11 cellular contexts compared by ENCODE assay signal in the genomic region with DNA sequence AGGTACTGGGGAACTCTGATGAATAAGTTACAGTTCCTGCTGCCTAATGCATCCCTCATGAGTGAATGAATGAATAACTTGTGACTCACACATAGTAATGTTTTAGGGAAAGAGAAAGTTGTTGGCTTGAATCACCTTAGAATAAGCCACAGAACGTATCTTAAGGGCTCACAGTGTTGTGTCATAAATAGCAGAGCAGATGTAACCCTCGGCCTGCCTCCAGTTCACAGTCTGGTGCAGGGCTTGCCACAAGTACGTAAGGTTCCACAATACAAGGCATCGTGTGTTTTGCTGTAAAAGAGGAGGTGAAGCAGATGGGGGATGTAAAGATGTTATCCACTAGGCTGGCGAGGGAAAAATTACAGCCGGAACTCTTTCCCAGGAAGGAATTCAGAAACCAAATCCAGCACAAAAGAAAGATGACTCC.
A peak's percentile ranks its signal among the peaks of the same experiment; 100 is the strongest.
DNase-seq lines count a peak whose midpoint lies in the region; ATAC-seq and TF ChIP-seq lines count a peak whose summit lies in the region.
"Had no signal": no experiment of that assay in that cellular context is flagged by ENCODE, and none has a peak within 500 bp of the region (broad histone marks: within the 10 kb centered on the region; RNA-seq: fewer than 3 reads in every experiment).

No MANE protein-coding gene starts in this region.

- peaks cover 20% of the 10 kb centered on the region for H3K4me1 Mint-ChIP-seq in MCF 10A (ENCODE audit: insufficient read depth, unreplicated experiment)

- H3K79me2 ChIP-seq in MM.1S (ENCODE audit: low read length) = no peaks in the 10 kb centered on the region

- H3K4me3 ChIP-seq in breast epithelium = no peak overlapping the region
- peak overlapping the region; percentile 64 for H3K4me3 ChIP-seq in thoracic aorta
- no peak overlapping the region for H3K4me3 ChIP-seq in MM.1S (ENCODE audit: low read length)
- H3K4me3 ChIP-seq in Peyer's patch = no peak overlapping the region
- H3K4me3 ChIP-seq: cardiac muscle cell, upper lobe of left lung had no signal

- H3K9ac ChIP-seq in MM.1S (ENCODE audit: low read length) = no peak overlapping the region

- no peaks in the 10 kb centered on the region for H3K36me3 ChIP-seq in breast epithelium
- H3K36me3 ChIP-seq in thoracic aorta = no peaks in the 10 kb centered on the region
- H3K36me3 ChIP-seq in MM.1S (replicated peaks; ENCODE audit: insufficient read depth, low read length) = no peaks in the 10 kb centered on the region
- H3K36me3 ChIP-seq in Peyer's patch = no peaks in the 10 kb centered on the region
- H3K36me3 ChIP-seq: cardiac muscle cell, upper lobe of left lung had no signal

- H3K27me3 ChIP-seq in breast epithelium = no peaks in the 10 kb centered on the region
- H3K27me3 ChIP-seq in thoracic aorta (replicated peaks; ENCODE audit: insufficient read depth) = no peaks in the 10 kb centered on the region
- H3K27me3 ChIP-seq in MM.1S (replicated peaks; ENCODE audit: insufficient read depth, low read length) = no peaks in the 10 kb centered on the region
- no peaks in the 10 kb centered on the region for H3K27me3 ChIP-seq in Peyer's patch
- H3K27me3 ChIP-seq: cardiac muscle cell, upper lobe of left lung had no signal

- peak overlapping the region; percentile 28 for H3K27ac Mint-ChIP-seq in MCF 10A (ENCODE audit: low read depth, unreplicated experiment)

- DNase-seq in MCF 10A (ENCODE audit: unreplicated experiment) = peak; percentile 90
- DNase-seq in breast epithelium (ENCODE audit: low spot score in 2 of 2) = no peak
- DNase-seq in RWPE1 (ENCODE audit: low spot score) = peak; percentile 78
- DNase-seq in glomerular endothelial cell (ENCODE audit: extremely low read depth, low read depth, low spot score) = peak; percentile 62
- no peak for DNase-seq in thoracic aorta (ENCODE audit: low spot score)
- DNase-seq in MM.1S = no peak
- no peak for DNase-seq in Peyer's patch
- DNase-seq: upper lobe of left lung had no signal

- H3K4me2 ChIP-seq in MM.1S (ENCODE audit: low read depth, low read length) = no peak overlapping the region

- no peaks in the 10 kb centered on the region for H3K36me3 Mint-ChIP-seq in MCF 10A (ENCODE audit: insufficient read depth, unreplicated experiment)

- BruUV-seq in MCF 10A (replicated peaks; lab: Mats Ljungman, UMichigan) = no TSS peak

- POLR2A ChIA-PET in MCF 10A (lab: Yijun Ruan, JAX) = interaction anchor here (1.2 kb wide), 1 partner anchor 22 kb away, joined by 3 read pairs; no protein-coding TSS in a partner anchor
- POLR2A ChIA-PET in RWPE1 (lab: Yijun Ruan, JAX; ENCODE audit: low non-redundant PET) = no interaction called here

- H3K27me3 Mint-ChIP-seq in MCF 10A (ENCODE audit: insufficient read depth, unreplicated experiment) = no peaks in the 10 kb centered on the region

- no peaks in the 10 kb centered on the region for H3F3A ChIP-seq in MM.1S (ENCODE audit: insufficient read depth, low read length)

- no peak overlapping the region for H2AFZ ChIP-seq in MM.1S (ENCODE audit: low read length)

- no peaks in the 10 kb centered on the region for H3K4me1 ChIP-seq in breast epithelium
- H3K4me1 ChIP-seq in thoracic aorta (ENCODE audit: control insufficient read depth in 1 of 2, low read depth in 2 of 2) = no peaks in the 10 kb centered on the region
- H3K4me1 ChIP-seq in MM.1S (ENCODE audit: low read length) = no peaks in the 10 kb centered on the region
- H3K4me1 ChIP-seq in Peyer's patch = no peaks in the 10 kb centered on the region
- H3K4me1 ChIP-seq: upper lobe of left lung had no signal

- CTCF ChIA-PET in MCF 10A (lab: Yijun Ruan, JAX) = no interaction called here
- CTCF ChIA-PET in RWPE1 (lab: Yijun Ruan, JAX) = no interaction called here

- H3K9me2 ChIP-seq in MM.1S (replicated peaks; ENCODE audit: insufficient read depth, low read length) = no peaks in the 10 kb centered on the region

- H4K20me1 ChIP-seq in MM.1S (ENCODE audit: insufficient read depth, low read length) = no peaks in the 10 kb centered on the region

- ATAC-seq in thoracic aorta (ENCODE audit: insufficient number of reproducible peaks, low FRiP score, low read depth) (peak; percentile 73), HG02588 (IDR thresholded peaks at IDR 0.05; ENCODE audit: unreplicated experiment) (no peak)

- intact Hi-C loops in MCF 10A (cut with micrococcal nuclease) = no loop called here
- intact Hi-C loops in breast epithelium (cut with DNase I; ENCODE audit: low total_unique reads) = no loop called here

- H3K4me3 Mint-ChIP-seq in MCF 10A (ENCODE audit: unreplicated experiment) = peak overlapping the region; percentile 53
- H3K4me3 Mint-ChIP-seq: neural crest cell had no signal

- TF ChIP-seq CTCF in MCF 10A (IDR thresholded peaks at IDR 0.05; ENCODE audit: unreplicated experiment) (no peak), breast epithelium (IDR thresholded peaks at IDR 0.05) (no peak), RWPE1 (conservative IDR thresholded peaks at IDR 0.05; ENCODE audit: low read depth) (no peak), thoracic aorta (IDR thresholded peaks at IDR 0.05) (no peak), MM.1S (IDR thresholded peaks at IDR 0.05; ENCODE audit: low read length) (no peak), Peyer's patch (IDR thresholded peaks at IDR 0.05) (no peak)

- no peak for TF ChIP-seq POLR2A in breast epithelium (IDR thresholded peaks at IDR 0.05)
- TF ChIP-seq POLR2A in Peyer's patch (IDR thresholded peaks at IDR 0.05) = no peak

- no peaks in the 10 kb centered on the region for H3K9me3 ChIP-seq in breast epithelium
- no peaks in the 10 kb centered on the region for H3K9me3 ChIP-seq in thoracic aorta
- H3K9me3 ChIP-seq in MM.1S (replicated peaks; ENCODE audit: insufficient read depth, low read length) = no peaks in the 10 kb centered on the region
- H3K9me3 ChIP-seq in Peyer's patch = no peaks in the 10 kb centered on the region
- H3K9me3 ChIP-seq: upper lobe of left lung had no signal

- no peak overlapping the region for H3K27ac ChIP-seq in breast epithelium
- H3K27ac ChIP-seq in RWPE1 = no peak overlapping the region
- peak overlapping the region in 1 of 2 donors; percentile 32 for H3K27ac ChIP-seq in thoracic aorta
- H3K27ac ChIP-seq in MM.1S (ENCODE audit: low read length) = no peak overlapping the region
- H3K27ac ChIP-seq in Peyer's patch = no peak overlapping the region
- H3K27ac ChIP-seq: cardiac muscle cell, upper lobe of left lung had no signal

- no peaks in the 10 kb centered on the region for H3K9me3 Mint-ChIP-seq in MCF 10A (ENCODE audit: unreplicated experiment)

Comparison
In these comparisons a context has a peak if more than half of its experiments do, and no peak if none do; other contexts are left out.
1. DNase-seq: peak in MCF 10A (single experiment), RWPE1 (single experiment) and glomerular endothelial cell (single experiment); none in breast epithelium (0 of 2), thoracic aorta (single experiment), MM.1S (single experiment) and Peyer's patch (0 of 3).